In genomic region chr1:243851129-243851756, GRCh38 we compare ENCODE assay signal across 1 cellular context.
TF ChIP-seq lines count a peak whose summit lies in the region.

No MANE protein-coding gene starts in this region.

TF ChIP-seq in liver, 16 proteins besides CTCF, POLR2A, EP300 and RAD21 (continued from another document):
- TF ChIP-seq, protein P1, sequence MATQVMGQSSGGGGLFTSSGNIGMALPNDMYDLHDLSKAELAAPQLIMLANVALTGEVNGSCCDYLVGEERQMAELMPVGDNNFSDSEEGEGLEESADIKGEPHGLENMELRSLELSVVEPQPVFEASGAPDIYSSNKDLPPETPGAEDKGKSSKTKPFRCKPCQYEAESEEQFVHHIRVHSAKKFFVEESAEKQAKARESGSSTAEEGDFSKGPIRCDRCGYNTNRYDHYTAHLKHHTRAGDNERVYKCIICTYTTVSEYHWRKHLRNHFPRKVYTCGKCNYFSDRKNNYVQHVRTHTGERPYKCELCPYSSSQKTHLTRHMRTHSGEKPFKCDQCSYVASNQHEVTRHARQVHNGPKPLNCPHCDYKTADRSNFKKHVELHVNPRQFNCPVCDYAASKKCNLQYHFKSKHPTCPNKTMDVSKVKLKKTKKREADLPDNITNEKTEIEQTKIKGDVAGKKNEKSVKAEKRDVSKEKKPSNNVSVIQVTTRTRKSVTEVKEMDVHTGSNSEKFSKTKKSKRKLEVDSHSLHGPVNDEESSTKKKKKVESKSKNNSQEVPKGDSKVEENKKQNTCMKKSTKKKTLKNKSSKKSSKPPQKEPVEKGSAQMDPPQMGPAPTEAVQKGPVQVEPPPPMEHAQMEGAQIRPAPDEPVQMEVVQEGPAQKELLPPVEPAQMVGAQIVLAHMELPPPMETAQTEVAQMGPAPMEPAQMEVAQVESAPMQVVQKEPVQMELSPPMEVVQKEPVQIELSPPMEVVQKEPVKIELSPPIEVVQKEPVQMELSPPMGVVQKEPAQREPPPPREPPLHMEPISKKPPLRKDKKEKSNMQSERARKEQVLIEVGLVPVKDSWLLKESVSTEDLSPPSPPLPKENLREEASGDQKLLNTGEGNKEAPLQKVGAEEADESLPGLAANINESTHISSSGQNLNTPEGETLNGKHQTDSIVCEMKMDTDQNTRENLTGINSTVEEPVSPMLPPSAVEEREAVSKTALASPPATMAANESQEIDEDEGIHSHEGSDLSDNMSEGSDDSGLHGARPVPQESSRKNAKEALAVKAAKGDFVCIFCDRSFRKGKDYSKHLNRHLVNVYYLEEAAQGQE (IDR thresholded peaks at IDR 0.05): no peak
- TF ChIP-seq TAF1 (conservative IDR thresholded peaks at IDR 0.05): no peak
TF ChIP-seq in liver: peak in this region for 0.
